ENCODE assay signal across 9 cellular contexts in genomic region chr17:43416998-43417891, GRCh38. TPM values are rescaled to one million over a fixed set of nuclear protein-coding genes. Genes with fewer than 3 reads are reported as not detected.
DNase-seq lines count a peak whose midpoint lies in the region; ATAC-seq and TF ChIP-seq lines count a peak whose summit lies in the region.
"Had no signal": no experiment of that assay in that cellular context is flagged by ENCODE, and none has a peak within 500 bp of the region (broad histone marks: within the 10 kb centered on the region; RNA-seq: fewer than 3 reads in every experiment).

No MANE protein-coding gene starts in this region.

- 22% methylated on average over 13 of the region's 13 CpGs for WGBS in right cardiac atrium

- no peaks in the 10 kb centered on the region for H3K9me3 ChIP-seq in right cardiac atrium (ENCODE audit: control insufficient read depth, low read length)

- in situ Hi-C loops in astrocyte of the spinal cord (cut with HindIII; ENCODE audit: low sequenced_read_pairs): no loop called here

- H3K4me3 ChIP-seq in astrocyte of the spinal cord (ENCODE audit: low read depth, low read length) (no peak overlapping the region), right cardiac atrium (ENCODE audit: low read length) (no peak overlapping the region), skin epidermis (no peak overlapping the region)

- H3K27ac Mint-ChIP-seq in activated T-cell treated with anti-CD3 and anti-CD28 coated beads, Interleukin-2, amount 50 U/mL, for 72 hours: no peak overlapping the region

- peak; percentile 30 for DNase-seq in astrocyte of the spinal cord (ENCODE audit: low read depth, low spot score)
- peak; percentile 86 to 95 (median 92) for DNase-seq in right cardiac atrium
- DNase-seq in GM19238 (ENCODE audit: insufficient read length, low spot score): no peak
- no peak for DNase-seq in activated T-cell treated with anti-CD3 and anti-CD28 coated beads, Interleukin-2, amount 50 U/mL, for 72 hours
- DNase-seq: NCI-H526 had no signal

- H3K9me3 Mint-ChIP-seq in activated T-cell treated with anti-CD3 and anti-CD28 coated beads, Interleukin-2, amount 50 U/mL, for 72 hours: no peaks in the 10 kb centered on the region

- H3K27me3 Mint-ChIP-seq in activated T-cell treated with anti-CD3 and anti-CD28 coated beads, Interleukin-2, amount 50 U/mL, for 72 hours (ENCODE audit: low read depth): peaks cover 39% of the 10 kb centered on the region

- H3K27me3 ChIP-seq in right cardiac atrium (ENCODE audit: control insufficient read depth, insufficient read depth): no peaks in the 10 kb centered on the region

- no peaks in the 10 kb centered on the region for H3K4me1 Mint-ChIP-seq in activated T-cell treated with anti-CD3 and anti-CD28 coated beads, Interleukin-2, amount 50 U/mL, for 72 hours (ENCODE audit: low read depth)

- H3K36me3 Mint-ChIP-seq in activated T-cell treated with anti-CD3 and anti-CD28 coated beads, Interleukin-2, amount 50 U/mL, for 72 hours (ENCODE audit: insufficient read depth in 2 of 2): no peaks in the 10 kb centered on the region

- peak; percentile 95 for ATAC-seq in right cardiac atrium
- ATAC-seq in activated T-cell treated with anti-CD3 and anti-CD28 coated beads, Interleukin-2, amount 50 U/mL, for 72 hours (replicated peaks in 1 of 2): no peak
- ATAC-seq in HG02938 (IDR thresholded peaks at IDR 0.05; ENCODE audit: unreplicated experiment): no peak
- ATAC-seq in GM21576 (IDR thresholded peaks at IDR 0.05; ENCODE audit: unreplicated experiment): no peak

- no peak overlapping the region for H3K4me3 Mint-ChIP-seq in activated T-cell treated with anti-CD3 and anti-CD28 coated beads, Interleukin-2, amount 50 U/mL, for 72 hours

- H3K4me1 ChIP-seq in right cardiac atrium (ENCODE audit: control insufficient read depth, insufficient read depth, low read length): peaks cover 7% of the 10 kb centered on the region

- H3K27ac ChIP-seq in right cardiac atrium (ENCODE audit: low read length) (peak overlapping the region; percentile 65), skin epidermis (peak overlapping the region in 20 of 21 experiments; percentile 44 to 87 (median 76))

- TF ChIP-seq RAD21 in Ishikawa (IDR thresholded peaks at IDR 0.05; ENCODE audit: low read depth): no peak; the same call in 1 of the 2 replicates

- intact Hi-C loops in right cardiac atrium (cut with DNase I): no loop called here

- TF ChIP-seq EP300 in Ishikawa (IDR thresholded peaks at IDR 0.05; ENCODE audit: borderline replicate concordance): peak; percentile 24; the same call in 1 of the 2 replicates

- no peak for TF ChIP-seq CTCF in astrocyte of the spinal cord (IDR thresholded peaks at IDR 0.05; ENCODE audit: low read depth, low read length)

TF ChIP-seq in Ishikawa, 13 proteins besides CTCF, POLR2A, EP300 and RAD21:
- no peak for TF ChIP-seq FOXM1 (IDR thresholded peaks at IDR 0.05; ENCODE audit: borderline replicate concordance, low read depth)
- no peak for TF ChIP-seq REST (IDR thresholded peaks at IDR 0.05; ENCODE audit: low read depth)
- TF ChIP-seq TAF1 (IDR thresholded peaks at IDR 0.05; ENCODE audit: low read depth): no peak
- TF ChIP-seq NFIC (IDR thresholded peaks at IDR 0.05): peak; percentile 68
- TF ChIP-seq CEBPB (IDR thresholded peaks at IDR 0.05): no peak
- TF ChIP-seq MAX (IDR thresholded peaks at IDR 0.05): peak; percentile 50; the same call in 1 of the 2 replicates
- TF ChIP-seq CREB1 (IDR thresholded peaks at IDR 0.05; ENCODE audit: low read depth): no peak

RNA-seq across cellular contexts. Expression of gene ARL4D, which starts 18.5 kb away (rescaled TPM):
- total RNA-seq in right cardiac atrium: 10 to 100 TPM; 10.8 to 24.5 (median 18.0) TPM
- 13.0 TPM for polyA plus RNA-seq in right cardiac atrium
- total RNA-seq in activated T-cell treated with anti-CD3 and anti-CD28 coated beads, Interleukin-2, amount 50 U/mL, for 72 hours: 1 to 10 TPM; 3.2 to 3.6 TPM

Comparison
In these comparisons a context has a peak if more than half of its experiments do, and no peak if none do; other contexts are left out.
1. DNase-seq: peak in astrocyte of the spinal cord (single experiment) and right cardiac atrium (3 of 3); none in GM19238 (single experiment) and activated T-cell treated with anti-CD3 and anti-CD28 coated beads, Interleukin-2, amount 50 U/mL, for 72 hours (0 of 2).
2. ATAC-seq: peak in right cardiac atrium (2 of 2); none in activated T-cell treated with anti-CD3 and anti-CD28 coated beads, Interleukin-2, amount 50 U/mL, for 72 hours (0 of 2), HG02938 (single experiment) and GM21576 (single experiment).